Comparison of ENCODE assay signal across 8 cellular contexts in genomic region chr3:88059380-88060160, GRCh38. TPM values are rescaled to one million over a fixed set of nuclear protein-coding genes. Genes with fewer than 3 reads are reported as not detected.
DNase-seq lines count a peak whose midpoint lies in the region; ATAC-seq, FAIRE-seq and TF ChIP-seq lines count a peak whose summit lies in the region.

No MANE protein-coding gene starts in this region.

- peak overlapping the region; percentile 85 for H2AFZ ChIP-seq in astrocyte (ENCODE audit: low read depth, low read length)

- H3K36me3 Mint-ChIP-seq in IgD-negative memory B cell (peaks cover 6% of the 10 kb centered on the region), astrocyte (ENCODE audit: low read depth, unreplicated experiment) (peaks cover 6% of the 10 kb centered on the region)

- no peaks in the 10 kb centered on the region for H3K9me3 Mint-ChIP-seq in IgD-negative memory B cell
- H3K9me3 Mint-ChIP-seq in astrocyte (ENCODE audit: unreplicated experiment): no peaks in the 10 kb centered on the region

- H3K27me3 Mint-ChIP-seq in IgD-negative memory B cell (no peaks in the 10 kb centered on the region), astrocyte (ENCODE audit: low read depth, unreplicated experiment) (no peaks in the 10 kb centered on the region)

- H3K4me1 Mint-ChIP-seq in IgD-negative memory B cell (peaks cover 29 to 49% (median 29%) of the 10 kb centered on the region in 3 donors), astrocyte (ENCODE audit: low read depth, unreplicated experiment) (peaks cover 22% of the 10 kb centered on the region)

- H3K4me3 Mint-ChIP-seq in IgD-negative memory B cell (peak overlapping the region; percentile 91 to 99 (median 96)), astrocyte (ENCODE audit: unreplicated experiment) (peak overlapping the region; percentile 99)

- 0 to 1% (median 0%) methylated on average over 23 to 45 of the region's 45 CpGs for WGBS in spleen, 5 donors

- FAIRE-seq in astrocyte (lab: Jason Lieb, UNC): no peak

- no peak for TF ChIP-seq CTCF in astrocyte (IDR thresholded peaks at IDR 0.05; ENCODE audit: insufficient read depth, low read depth, low read length)
- TF ChIP-seq CTCF in spleen (IDR thresholded peaks at IDR 0.05 in 8 of 11, conservative IDR thresholded peaks at IDR 0.05 in 3 of 11): no peak

- H3K27ac Mint-ChIP-seq in IgD-negative memory B cell: peak overlapping the region; percentile 78 to 99 (median 97)
- H3K27ac Mint-ChIP-seq in astrocyte (ENCODE audit: unreplicated experiment): peak overlapping the region; percentile 77

- peak overlapping the region; percentile 82 for H3K27ac ChIP-seq in astrocyte (ENCODE audit: low read depth, low read length)
- peak overlapping the region; percentile 89 to 99 (median 98) for H3K27ac ChIP-seq in spleen

- ATAC-seq in GM21360 (IDR thresholded peaks at IDR 0.05; ENCODE audit: unreplicated experiment): peak; percentile 7
- no peak for ATAC-seq in GM21576 (IDR thresholded peaks at IDR 0.05; ENCODE audit: unreplicated experiment)

- DNase-seq in ELR (ENCODE audit: low read depth) (peak; percentile 53), astrocyte (ENCODE audit: low read depth) (no peak), spleen (peak; percentile 82)
- DNase-seq in activated CD4-positive, alpha-beta T cell treated with anti-CD3 and anti-CD28 coated beads, Interleukin-2, amount 50 U/mL, for 4 hours: no peak

- H3K27me3 ChIP-seq in astrocyte (ENCODE audit: insufficient read depth, low read length): no peaks in the 10 kb centered on the region
- H3K27me3 ChIP-seq in spleen (replicated peaks in 1 of 7): no peaks in the 10 kb centered on the region

- H3K9me3 ChIP-seq in astrocyte (ENCODE audit: insufficient read depth, low read depth, low read length): no peaks in the 10 kb centered on the region
- H3K9me3 ChIP-seq in iPS-18c (ENCODE audit: control insufficient read depth, insufficient read depth, low read length): no peaks in the 10 kb centered on the region
- no peaks in the 10 kb centered on the region for H3K9me3 ChIP-seq in spleen

- peaks cover 51% of the 10 kb centered on the region for H4K20me1 ChIP-seq in astrocyte (ENCODE audit: insufficient read depth, low read length)

- H3K79me2 ChIP-seq in astrocyte (ENCODE audit: insufficient read depth, low read length): peaks cover 84% of the 10 kb centered on the region

- H3K4me3 ChIP-seq in astrocyte (ENCODE audit: insufficient read depth, low read depth, low read length) (peak overlapping the region; percentile 98), iPS-18c (ENCODE audit: insufficient read depth, low read depth, low read length) (peak overlapping the region; percentile 81), spleen (peak overlapping the region; percentile 79 to 97 (median 90))

- H3K4me1 ChIP-seq in astrocyte (ENCODE audit: insufficient read depth, low read length) (no peaks in the 10 kb centered on the region), spleen (peaks cover 30 to 84% (median 71%) of the 10 kb centered on the region in 6 donors)

- no peak for TF ChIP-seq POLR2A in spleen (IDR thresholded peaks at IDR 0.05)

- intact Hi-C loops in spleen (cut with DNase I; ENCODE audit: low total_unique reads): no loop called here

- peak overlapping the region; percentile 95 for H3K4me2 ChIP-seq in astrocyte (ENCODE audit: low read length)

- H3K9ac ChIP-seq in astrocyte (ENCODE audit: low read length): peak overlapping the region; percentile 93

- H3K36me3 ChIP-seq in astrocyte (ENCODE audit: insufficient read depth, low read length): peaks cover 20% of the 10 kb centered on the region
- peaks cover 0 to 28% (median 18%) of the 10 kb centered on the region in 6 donors for H3K36me3 ChIP-seq in spleen

RNA-seq across cellular contexts. Expression of gene ZNF654, which starts 0.5 kb away (rescaled TPM):
- polyA plus RNA-seq in IgD-negative memory B cell (9.7 TPM), spleen (1 to 10 TPM; 2.8 to 3.8 (median 3.3) TPM)
- total RNA-seq in astrocyte (18.7 and 19.1 TPM in 2 replicates), spleen (10 to 100 TPM; 14.9 to 22.3 (median 16.9) TPM)

RNA-seq across cellular contexts. Expression of gene CGGBP1, which starts 0.8 kb away (rescaled TPM):
- polyA plus RNA-seq in IgD-negative memory B cell: 79.9 TPM
- total RNA-seq in astrocyte: 59.5 and 59.8 TPM in 2 replicates
- 100 to 1,000 TPM in 2 of 7 donors, 10 to 100 TPM in 5; 72.8 to 130 (median 82.6) TPM for total RNA-seq in spleen
- polyA plus RNA-seq in spleen: 10 to 100 TPM; 44.0 to 56.8 (median 45.8) TPM

Comparison
In these comparisons a context has a peak if more than half of its experiments do, and no peak if none do; other contexts are left out.
1. DNase-seq: peak in ELR (single experiment) and spleen (single experiment); none in astrocyte (single experiment) and activated CD4-positive, alpha-beta T cell treated with anti-CD3 and anti-CD28 coated beads, Interleukin-2, amount 50 U/mL, for 4 hours (0 of 2).
2. Peak in every context shown above with its lines, with median percentiles within 50 percentile points of each other: H3K4me3 ChIP-seq.